32 cellular contexts compared by ENCODE assay signal in genomic region chr1:160076295-160076694, GRCh38. TPM values are rescaled to one million over a fixed set of nuclear protein-coding genes. Genes with fewer than 3 reads are reported as not detected.
A peak's percentile ranks its signal among the peaks of the same experiment; 100 is the strongest.
DNase-seq lines count a peak whose midpoint lies in the region; FAIRE-seq and TF ChIP-seq lines count a peak whose summit lies in the region.
"Had no signal": no experiment of that assay in that cellular context is flagged by ENCODE, and none has a peak within 500 bp of the region (broad histone marks: within the 10 kb centered on the region; RNA-seq: fewer than 3 reads in every experiment).

No MANE protein-coding gene starts in this region.

- H3K4me1 ChIP-seq in osteoblast (ENCODE audit: insufficient read depth, low read length), result peaks cover 4% of the 10 kb centered on the region
- peaks cover 0 to 3% (median 0%) of the 10 kb centered on the region in 4 donors for H3K4me1 ChIP-seq in tibial nerve
- H3K4me1 ChIP-seq in ovary (ENCODE audit: insufficient read depth), result no peaks in the 10 kb centered on the region
- H3K4me1 ChIP-seq: BE2C had no signal

- peak; percentile 61 for FAIRE-seq in RCC 7860 (lab: Jason Lieb, UNC)
- FAIRE-seq: A204.1, GM19239, H54, HepG2, K562 had no signal

- H3K36me3 Mint-ChIP-seq in chondrocyte (ENCODE audit: low read depth), result no peaks in the 10 kb centered on the region
- H3K36me3 Mint-ChIP-seq: CD4-positive, CD25-positive, alpha-beta regulatory T cell had no signal

- H3K27ac Mint-ChIP-seq in chondrocyte (ENCODE audit: unreplicated experiment), result no peak overlapping the region
- H3K27ac Mint-ChIP-seq: CD4-positive, CD25-positive, alpha-beta regulatory T cell; HFFc6 had no signal

- no peak for TF ChIP-seq POLR2A in lower leg skin (IDR thresholded peaks at IDR 0.05)
- TF ChIP-seq POLR2A in tibial nerve (IDR thresholded peaks at IDR 0.05), result no peak
- TF ChIP-seq POLR2A in ovary (IDR thresholded peaks at IDR 0.05), result no peak

- H2AFZ ChIP-seq in osteoblast (ENCODE audit: low read length), result no peak overlapping the region
- H2AFZ ChIP-seq: PC-9 had no signal

- TF ChIP-seq EP300 in tibial nerve (IDR thresholded peaks at IDR 0.05), result no peak
- no peak for TF ChIP-seq EP300 in ovary (IDR thresholded peaks at IDR 0.05)

- H3K27me3 ChIP-seq in osteoblast (ENCODE audit: insufficient read depth, low read length) (peaks cover 46% of the 10 kb centered on the region), tibial nerve (peaks cover 0 to 25% of the 10 kb centered on the region in 2 donors), ovary (no peaks in the 10 kb centered on the region)

- 85% methylated on average over 3 of the region's 3 CpGs for WGBS in lower leg skin, 2 donors
- WGBS in tibial nerve, 2 donors, result 76 to 79% methylated on average over 3 of the region's 3 CpGs
- 68 to 88% (median 81%) methylated on average over 3 of the region's 3 CpGs for WGBS in ovary, 3 donors

- H3K9me3 ChIP-seq in osteoblast (ENCODE audit: low read depth, low read length), result no peaks in the 10 kb centered on the region
- no peaks in the 10 kb centered on the region for H3K9me3 ChIP-seq in tibial nerve
- H3K9me3 ChIP-seq in ovary, result no peaks in the 10 kb centered on the region
- H3K9me3 ChIP-seq: BE2C, SK-N-SH had no signal

- H3K27ac ChIP-seq in osteoblast (ENCODE audit: low read depth, low read length) (no peak overlapping the region), tibial nerve (no peak overlapping the region), ovary (no peak overlapping the region)
- H3K27ac ChIP-seq: HL-60, PC-9, RWPE1 had no signal

- H3K27me3 Mint-ChIP-seq in chondrocyte (ENCODE audit: low read depth), result peaks cover 59% of the 10 kb centered on the region

- H3K4me3 ChIP-seq in osteoblast (ENCODE audit: insufficient read depth, low read length) (no peak overlapping the region), lower leg skin (ENCODE audit: low read depth, poor library complexity, severe bottlenecking) (no peak overlapping the region), tibial nerve (no peak overlapping the region), ovary (no peak overlapping the region)
- H3K4me3 ChIP-seq: K562, PC-9 had no signal

- intact Hi-C loops in lower leg skin (cut with DNase I; ENCODE audit: low total_unique reads) (no loop called here), ovary (cut with DNase I) (no loop called here)

- H3K4me2 ChIP-seq in osteoblast (ENCODE audit: insufficient read depth, low read length), result no peak overlapping the region
- H3K4me2 ChIP-seq: PC-9, SK-N-SH had no signal

- H3K79me2 ChIP-seq in osteoblast (ENCODE audit: insufficient read depth, low read length), result no peaks in the 10 kb centered on the region

- H3K4me1 Mint-ChIP-seq in chondrocyte (ENCODE audit: low read depth), result peaks cover 5% of the 10 kb centered on the region

- no peaks in the 10 kb centered on the region for H3K9me3 Mint-ChIP-seq in chondrocyte (ENCODE audit: low read depth)
- H3K9me3 Mint-ChIP-seq: HFFc6 had no signal

- no peak overlapping the region for H3K4me3 Mint-ChIP-seq in chondrocyte (ENCODE audit: unreplicated experiment)
- H3K4me3 Mint-ChIP-seq: CD4-positive, CD25-positive, alpha-beta regulatory T cell; HFFc6 had no signal

- TF ChIP-seq CTCF in chondrocyte (IDR thresholded peaks at IDR 0.05) (no peak), osteoblast (IDR thresholded peaks at IDR 0.05; ENCODE audit: extremely low read depth, low read depth, low read length) (no peak), lower leg skin (IDR thresholded peaks at IDR 0.05) (no peak), tibial nerve (IDR thresholded peaks at IDR 0.05) (no peak), ovary (IDR thresholded peaks at IDR 0.05) (no peak)

- DNase-seq in EH (ENCODE audit: low read depth) (peak; percentile 39), RCC 7860 (ENCODE audit: low spot score) (peak; percentile 55), chondrocyte (ENCODE audit: low spot score) (peak; percentile 13), osteoblast (ENCODE audit: insufficient read length, low spot score, missing footprints) (peak; percentile 59), lower leg skin (ENCODE audit: low spot score in 2 of 2) (no peak), tibial nerve (ENCODE audit: low spot score in 2 of 2) (no peak), D341Med (ENCODE audit: low spot score) (no peak), ovary (no peak)
- DNase-seq: BE2C; CD4-positive, CD25-positive, alpha-beta regulatory T cell; COR-L47; GF-D8; HFFc6; NCI-H1092 treated with DMSO at 0.1 percent for 48 hours; NCI-H1436 treated with DMSO at 0.1 percent for 48 hours; NCI-H1930; NCI-H2227 treated with DMSO at 0.1 percent for 48 hours; NCI-H510A; NCI-H748 treated with DMSO at 0.1 percent for 48 hours; PC-9; SIG-M5; SK-N-SH had no signal

- H4K20me1 ChIP-seq in osteoblast (ENCODE audit: insufficient read depth, low read length), result no peaks in the 10 kb centered on the region

- no peaks in the 10 kb centered on the region for H3K36me3 ChIP-seq in osteoblast (ENCODE audit: insufficient read depth, low read length)
- no peaks in the 10 kb centered on the region for H3K36me3 ChIP-seq in tibial nerve
- H3K36me3 ChIP-seq in ovary, result no peaks in the 10 kb centered on the region
- H3K36me3 ChIP-seq: BE2C had no signal

RNA-seq across cellular contexts. Expression of gene KCNJ9, which starts 5.0 kb away (rescaled TPM):
- total RNA-seq in chondrocyte (not detected in 3 replicates), osteoblast (not detected in 2 replicates), lower leg skin (under 1 TPM in 1 of 4 donors, not detected in 3; 0.12 TPM), tibial nerve (under 1 TPM in 1 of 4 donors, not detected in 3; 0.60 TPM), ovary (not detected)
- under 1 TPM in 1 of 2 donors, not detected in 1; 0.01 TPM for polyA plus RNA-seq in ovary
- total RNA-seq: CD4-positive, CD25-positive, alpha-beta regulatory T cell; Daoy; HepG2; HFFc6; HT-29; K562; LHCN-M2; PC-9 had no signal
- polyA plus RNA-seq: HepG2, K562 had no signal

RNA-seq across cellular contexts. Expression of gene KCNJ10, which starts 6.3 kb away (rescaled TPM):
- total RNA-seq in chondrocyte, result not detected in 3 replicates
- total RNA-seq in osteoblast, result not detected in 2 replicates
- not detected for total RNA-seq in lower leg skin
- total RNA-seq in tibial nerve, result 10 to 100 TPM in 1 of 4 donors, 1 to 10 TPM in 3; 6.5 to 13.5 (median 8.8) TPM
- total RNA-seq in ovary, result under 1 TPM in 2 of 7 donors, not detected in 5; 0.15 to 0.18 TPM
- under 1 TPM; 0.02 to 0.28 TPM for polyA plus RNA-seq in ovary
- total RNA-seq: CD4-positive, CD25-positive, alpha-beta regulatory T cell; HFFc6; HT-29; K562; LHCN-M2; PC-9 had no signal
- polyA plus RNA-seq: CD4-positive, CD25-positive, alpha-beta regulatory T cell; SK-N-SH had no signal

RNA-seq across cellular contexts. Expression of gene IGSF8, which starts 22.1 kb away (rescaled TPM):
- total RNA-seq in chondrocyte (19.5 to 27.3 TPM (median 25.3 TPM) in 3 replicates), osteoblast (18.0 and 19.9 TPM in 2 replicates), lower leg skin (10 to 100 TPM; 44.5 to 74.5 (median 54.9) TPM), tibial nerve (10 to 100 TPM; 42.6 to 73.9 (median 50.7) TPM), ovary (10 to 100 TPM; 24.2 to 45.6 (median 34.2) TPM)
- polyA plus RNA-seq in ovary, result 10 to 100 TPM in 1 of 2 donors, 1 to 10 TPM in 1; 7.3 to 36.7 TPM

RNA-seq across cellular contexts. Expression of gene ATP1A2, which starts 39.3 kb away (rescaled TPM):
- total RNA-seq in chondrocyte (1.3 to 3.9 TPM (median 2.9 TPM) in 3 replicates), osteoblast (0.72 and 1.2 TPM in 2 replicates), lower leg skin (1 to 10 TPM; 1.1 to 5.8 (median 5.0) TPM), tibial nerve (100 to 1,000 TPM; 173 to 211 (median 201) TPM), ovary (10 to 100 TPM in 4 of 7 donors, 1 to 10 TPM in 3; 3.0 to 34.0 (median 15.0) TPM)
- polyA plus RNA-seq in ovary, result 10 to 100 TPM; 10.4 to 38.6 TPM
- total RNA-seq: CD4-positive, CD25-positive, alpha-beta regulatory T cell; Daoy; HepG2; HT-29 had no signal
- polyA plus RNA-seq: CD4-positive, CD25-positive, alpha-beta regulatory T cell had no signal

RNA-seq across cellular contexts. Expression of gene PIGM, which starts 44.5 kb away (rescaled TPM):
- total RNA-seq in chondrocyte (5.7 to 6.9 TPM (median 6.5 TPM) in 3 replicates), osteoblast (7.2 and 7.4 TPM in 2 replicates), lower leg skin (1 to 10 TPM; 2.4 to 4.5 (median 3.6) TPM), tibial nerve (1 to 10 TPM; 3.0 to 7.0 (median 4.3) TPM), ovary (1 to 10 TPM; 3.8 to 7.4 (median 5.9) TPM)
- polyA plus RNA-seq in ovary, result 1 to 10 TPM; 2.7 to 7.1 TPM

Comparison
In these comparisons a context has a peak if more than half of its experiments do, and no peak if none do; other contexts are left out.
1. DNase-seq: peak in EH (single experiment), RCC 7860 (single experiment), chondrocyte (single experiment) and osteoblast (single experiment); none in lower leg skin (0 of 2), tibial nerve (0 of 2), D341Med (single experiment) and ovary (0 of 5).